In the genomic region with DNA sequence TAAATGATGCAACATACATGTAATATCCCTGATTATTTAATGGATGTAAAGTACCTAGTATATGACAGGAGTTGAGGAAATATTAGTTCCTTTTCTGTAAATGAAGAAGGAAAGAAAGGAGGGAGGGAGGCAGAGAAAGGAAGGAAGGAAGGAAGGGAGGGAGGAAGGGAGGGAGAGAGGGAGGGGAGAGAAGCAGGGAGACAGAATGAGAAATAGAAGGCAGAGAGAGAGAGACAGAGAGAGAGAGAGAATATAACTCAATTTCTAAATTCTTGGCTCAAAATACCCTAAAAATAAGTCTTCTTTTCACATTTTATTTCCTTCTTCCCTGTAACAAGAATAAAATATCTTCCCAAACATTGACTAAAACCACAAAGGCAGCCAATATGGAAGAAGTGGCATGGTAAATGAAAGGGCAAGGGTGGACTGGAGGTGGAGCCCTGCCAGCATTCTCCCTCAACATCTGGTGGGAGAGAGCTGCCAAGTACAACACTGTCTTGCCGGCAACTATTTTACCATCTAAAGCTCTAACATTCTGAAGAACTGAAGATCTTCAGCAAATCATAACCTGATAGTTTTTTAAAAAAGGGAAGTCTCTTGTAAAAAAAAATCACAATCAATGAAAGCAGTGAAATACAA, we compare ENCODE assay signal across 1 cellular context.
TF ChIP-seq lines count a peak whose summit lies in the region.

No MANE protein-coding gene starts in this region.

TF ChIP-seq in SK-N-SH, 30 proteins besides CTCF, POLR2A, EP300 and RAD21 (continued from another document):
- TF ChIP-seq, protein P1, sequence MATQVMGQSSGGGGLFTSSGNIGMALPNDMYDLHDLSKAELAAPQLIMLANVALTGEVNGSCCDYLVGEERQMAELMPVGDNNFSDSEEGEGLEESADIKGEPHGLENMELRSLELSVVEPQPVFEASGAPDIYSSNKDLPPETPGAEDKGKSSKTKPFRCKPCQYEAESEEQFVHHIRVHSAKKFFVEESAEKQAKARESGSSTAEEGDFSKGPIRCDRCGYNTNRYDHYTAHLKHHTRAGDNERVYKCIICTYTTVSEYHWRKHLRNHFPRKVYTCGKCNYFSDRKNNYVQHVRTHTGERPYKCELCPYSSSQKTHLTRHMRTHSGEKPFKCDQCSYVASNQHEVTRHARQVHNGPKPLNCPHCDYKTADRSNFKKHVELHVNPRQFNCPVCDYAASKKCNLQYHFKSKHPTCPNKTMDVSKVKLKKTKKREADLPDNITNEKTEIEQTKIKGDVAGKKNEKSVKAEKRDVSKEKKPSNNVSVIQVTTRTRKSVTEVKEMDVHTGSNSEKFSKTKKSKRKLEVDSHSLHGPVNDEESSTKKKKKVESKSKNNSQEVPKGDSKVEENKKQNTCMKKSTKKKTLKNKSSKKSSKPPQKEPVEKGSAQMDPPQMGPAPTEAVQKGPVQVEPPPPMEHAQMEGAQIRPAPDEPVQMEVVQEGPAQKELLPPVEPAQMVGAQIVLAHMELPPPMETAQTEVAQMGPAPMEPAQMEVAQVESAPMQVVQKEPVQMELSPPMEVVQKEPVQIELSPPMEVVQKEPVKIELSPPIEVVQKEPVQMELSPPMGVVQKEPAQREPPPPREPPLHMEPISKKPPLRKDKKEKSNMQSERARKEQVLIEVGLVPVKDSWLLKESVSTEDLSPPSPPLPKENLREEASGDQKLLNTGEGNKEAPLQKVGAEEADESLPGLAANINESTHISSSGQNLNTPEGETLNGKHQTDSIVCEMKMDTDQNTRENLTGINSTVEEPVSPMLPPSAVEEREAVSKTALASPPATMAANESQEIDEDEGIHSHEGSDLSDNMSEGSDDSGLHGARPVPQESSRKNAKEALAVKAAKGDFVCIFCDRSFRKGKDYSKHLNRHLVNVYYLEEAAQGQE (IDR thresholded peaks at IDR 0.05; ENCODE audit: low read depth, low read length), result no peak
- TF ChIP-seq NFIC (IDR thresholded peaks at IDR 0.05; ENCODE audit: borderline replicate concordance) (peak; percentile 88), SIN3A (IDR thresholded peaks at IDR 0.05; ENCODE audit: borderline replicate concordance, low read depth, low read length) (no peak), POLR2AphosphoS5 (IDR thresholded peaks at IDR 0.05; ENCODE audit: low read depth, low read length) (no peak), FOXJ3 (CRISPR knock-in tag; IDR thresholded peaks at IDR 0.05) (no peak), EZH2phosphoT487 (IDR thresholded peaks at IDR 0.05; ENCODE audit: borderline replicate concordance, low read depth) (no peak), FOSL2 (IDR thresholded peaks at IDR 0.05; ENCODE audit: borderline replicate concordance, low read depth) (no peak), GATA2 (CRISPR knock-in tag; IDR thresholded peaks at IDR 0.05) (no peak), RFX5 (IDR thresholded peaks at IDR 0.05; ENCODE audit: low read length) (no peak), MXI1 (IDR thresholded peaks at IDR 0.05; ENCODE audit: low read depth, low read length) (no peak), FOXM1 (IDR thresholded peaks at IDR 0.05; ENCODE audit: low read depth) (no peak), RXRA (IDR thresholded peaks at IDR 0.05; ENCODE audit: borderline replicate concordance, low read depth) (peak; percentile 13; the same call in 1 of the 2 replicates), CHD2 (IDR thresholded peaks at IDR 0.05; ENCODE audit: low read length, partially characterized antibody) (no peak), YY1 (IDR thresholded peaks at IDR 0.05; ENCODE audit: low read depth) (0 out of 2 replicates have a peak, but pooled peaks have one; percentile 33), JUND (IDR thresholded peaks at IDR 0.05) (no peak), TAF1 (IDR thresholded peaks at IDR 0.05; ENCODE audit: borderline replicate concordance, low read depth, low read length) (no peak), TCF12 (IDR thresholded peaks at IDR 0.05) (peak; percentile 86), SMC3 (IDR thresholded peaks at IDR 0.05; ENCODE audit: low read depth, low read length) (no peak)
- TF ChIP-seq, protein P2, sequence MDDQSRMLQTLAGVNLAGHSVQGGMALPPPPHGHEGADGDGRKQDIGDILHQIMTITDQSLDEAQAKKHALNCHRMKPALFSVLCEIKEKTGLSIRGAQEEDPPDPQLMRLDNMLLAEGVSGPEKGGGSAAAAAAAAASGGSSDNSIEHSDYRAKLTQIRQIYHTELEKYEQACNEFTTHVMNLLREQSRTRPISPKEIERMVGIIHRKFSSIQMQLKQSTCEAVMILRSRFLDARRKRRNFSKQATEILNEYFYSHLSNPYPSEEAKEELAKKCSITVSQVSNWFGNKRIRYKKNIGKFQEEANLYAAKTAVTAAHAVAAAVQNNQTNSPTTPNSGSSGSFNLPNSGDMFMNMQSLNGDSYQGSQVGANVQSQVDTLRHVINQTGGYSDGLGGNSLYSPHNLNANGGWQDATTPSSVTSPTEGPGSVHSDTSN (IDR thresholded peaks at IDR 0.05), result peak; percentile 46
- TF ChIP-seq, protein P3, sequence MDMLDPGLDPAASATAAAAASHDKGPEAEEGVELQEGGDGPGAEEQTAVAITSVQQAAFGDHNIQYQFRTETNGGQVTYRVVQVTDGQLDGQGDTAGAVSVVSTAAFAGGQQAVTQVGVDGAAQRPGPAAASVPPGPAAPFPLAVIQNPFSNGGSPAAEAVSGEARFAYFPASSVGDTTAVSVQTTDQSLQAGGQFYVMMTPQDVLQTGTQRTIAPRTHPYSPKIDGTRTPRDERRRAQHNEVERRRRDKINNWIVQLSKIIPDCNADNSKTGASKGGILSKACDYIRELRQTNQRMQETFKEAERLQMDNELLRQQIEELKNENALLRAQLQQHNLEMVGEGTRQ (IDR thresholded peaks at IDR 0.05; ENCODE audit: borderline replicate concordance, low read depth, low read length), result no peak
- TF ChIP-seq, protein P4, sequence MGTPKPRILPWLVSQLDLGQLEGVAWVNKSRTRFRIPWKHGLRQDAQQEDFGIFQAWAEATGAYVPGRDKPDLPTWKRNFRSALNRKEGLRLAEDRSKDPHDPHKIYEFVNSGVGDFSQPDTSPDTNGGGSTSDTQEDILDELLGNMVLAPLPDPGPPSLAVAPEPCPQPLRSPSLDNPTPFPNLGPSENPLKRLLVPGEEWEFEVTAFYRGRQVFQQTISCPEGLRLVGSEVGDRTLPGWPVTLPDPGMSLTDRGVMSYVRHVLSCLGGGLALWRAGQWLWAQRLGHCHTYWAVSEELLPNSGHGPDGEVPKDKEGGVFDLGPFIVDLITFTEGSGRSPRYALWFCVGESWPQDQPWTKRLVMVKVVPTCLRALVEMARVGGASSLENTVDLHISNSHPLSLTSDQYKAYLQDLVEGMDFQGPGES (IDR thresholded peaks at IDR 0.05; ENCODE audit: low read depth, low read length), result no peak
- TF ChIP-seq, protein P5, sequence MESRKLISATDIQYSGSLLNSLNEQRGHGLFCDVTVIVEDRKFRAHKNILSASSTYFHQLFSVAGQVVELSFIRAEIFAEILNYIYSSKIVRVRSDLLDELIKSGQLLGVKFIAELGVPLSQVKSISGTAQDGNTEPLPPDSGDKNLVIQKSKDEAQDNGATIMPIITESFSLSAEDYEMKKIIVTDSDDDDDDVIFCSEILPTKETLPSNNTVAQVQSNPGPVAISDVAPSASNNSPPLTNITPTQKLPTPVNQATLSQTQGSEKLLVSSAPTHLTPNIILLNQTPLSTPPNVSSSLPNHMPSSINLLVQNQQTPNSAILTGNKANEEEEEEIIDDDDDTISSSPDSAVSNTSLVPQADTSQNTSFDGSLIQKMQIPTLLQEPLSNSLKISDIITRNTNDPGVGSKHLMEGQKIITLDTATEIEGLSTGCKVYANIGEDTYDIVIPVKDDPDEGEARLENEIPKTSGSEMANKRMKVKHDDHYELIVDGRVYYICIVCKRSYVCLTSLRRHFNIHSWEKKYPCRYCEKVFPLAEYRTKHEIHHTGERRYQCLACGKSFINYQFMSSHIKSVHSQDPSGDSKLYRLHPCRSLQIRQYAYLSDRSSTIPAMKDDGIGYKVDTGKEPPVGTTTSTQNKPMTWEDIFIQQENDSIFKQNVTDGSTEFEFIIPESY (IDR thresholded peaks at IDR 0.05; ENCODE audit: borderline replicate concordance, low read depth), result no peak
- TF ChIP-seq, protein P6, sequence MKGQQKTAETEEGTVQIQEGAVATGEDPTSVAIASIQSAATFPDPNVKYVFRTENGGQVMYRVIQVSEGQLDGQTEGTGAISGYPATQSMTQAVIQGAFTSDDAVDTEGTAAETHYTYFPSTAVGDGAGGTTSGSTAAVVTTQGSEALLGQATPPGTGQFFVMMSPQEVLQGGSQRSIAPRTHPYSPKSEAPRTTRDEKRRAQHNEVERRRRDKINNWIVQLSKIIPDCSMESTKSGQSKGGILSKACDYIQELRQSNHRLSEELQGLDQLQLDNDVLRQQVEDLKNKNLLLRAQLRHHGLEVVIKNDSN (IDR thresholded peaks at IDR 0.05; ENCODE audit: borderline replicate concordance, low read depth), result no peak
TF ChIP-seq in SK-N-SH: peak in this region for 5.
